In genomic region chr7:94440460-94441039, GRCh38 we compare ENCODE assay signal across 14 cellular contexts. TPM values are rescaled to one million over a fixed set of nuclear protein-coding genes. Genes with fewer than 3 reads are reported as not detected.
DNase-seq lines count a peak whose midpoint lies in the region; ATAC-seq, FAIRE-seq and TF ChIP-seq lines count a peak whose summit lies in the region.
"Had no signal": no experiment of that assay in that cellular context is flagged by ENCODE, and none has a peak within 500 bp of the region (broad histone marks: within the 10 kb centered on the region; RNA-seq: fewer than 3 reads in every experiment).

No MANE protein-coding gene starts in this region.

- TF ChIP-seq EP300 in H1 (IDR thresholded peaks at IDR 0.05; ENCODE audit: borderline replicate concordance in 1 of 2, low read depth in 2 of 2, low read length in 2 of 2): no peak

- peak; percentile 97 for ATAC-seq in mucosa of descending colon
- ATAC-seq in GM18517 (IDR thresholded peaks at IDR 0.05; ENCODE audit: unreplicated experiment): no peak
- ATAC-seq: activated CD4-positive, alpha-beta T cell treated with anti-CD3 and anti-CD28 coated beads for 36 hours had no signal

- no peak overlapping the region for H3K18ac ChIP-seq in H1 (ENCODE audit: extremely low read depth, low read length)

- no peak overlapping the region for H2BK20ac ChIP-seq in H1 (ENCODE audit: low read length)

- no peak overlapping the region for H4K5ac ChIP-seq in H1 (ENCODE audit: insufficient read length, low read depth, low read length)

- no peak for TF ChIP-seq POLR2A in H1 (IDR thresholded peaks at IDR 0.05; ENCODE audit: control extremely low read depth in 1 of 2, low read depth in 2 of 2, low read length in 2 of 2)

- H4K20me1 ChIP-seq in H1 (replicated peaks in 1 of 2; ENCODE audit: control insufficient read depth in 1 of 2, insufficient read depth in 2 of 2, low read length in 2 of 2): no peaks in the 10 kb centered on the region

- no peak for TF ChIP-seq RAD21 in H1 (IDR thresholded peaks at IDR 0.05 in 1 of 2, conservative IDR thresholded peaks at IDR 0.05 in 1 of 2; ENCODE audit: low read depth in 2 of 2, low read length in 2 of 2)

- H3K9me3 ChIP-seq in H1 (ENCODE audit: insufficient read depth in 2 of 2, low read depth in 1 of 2, low read length in 1 of 2) (no peaks in the 10 kb centered on the region), mucosa of descending colon (no peaks in the 10 kb centered on the region)

- H3K23me2 ChIP-seq in H1 (ENCODE audit: low read depth, low read length): no peaks in the 10 kb centered on the region

- H2BK5ac ChIP-seq in H1 (ENCODE audit: low read depth, low read length): no peak overlapping the region

- no peak overlapping the region for H2AK5ac ChIP-seq in H1 (ENCODE audit: low read depth, low read length)

- H2BK120ac ChIP-seq in H1 (replicated peaks; ENCODE audit: low read depth, low read length): no peak overlapping the region

- DNase-seq in GM04504 (ENCODE audit: low read depth) (peak; percentile 3), NCI-H2227 (lab: John Stamatoyannopoulos, UW; ENCODE audit: unreplicated experiment) (peak; percentile 83), H1 (ENCODE audit: low read depth in 1 of 2, low spot score in 2 of 2) (no peak), mucosa of descending colon (peak in 2 of 3 donors; percentile 30 to 57), DMS153 (lab: John Stamatoyannopoulos, UW) (no peak), ecto neural progenitor cell (ENCODE audit: low spot score) (no peak), DMS114 treated with DMSO at 0.1 percent for 48 hours (lab: John Stamatoyannopoulos, UW; ENCODE audit: unreplicated experiment) (no peak)
- DNase-seq: activated CD4-positive, alpha-beta T cell treated with anti-CD3 and anti-CD28 coated beads for 36 hours; activated T-cell treated with anti-CD3 and anti-CD28 coated beads, Interleukin-2, amount 50 U/mL, for 1 hour; effector CD8-positive, alpha-beta T cell; hypothalamus; NCI-H2029; T-helper 1 cell had no signal

- H3K23ac ChIP-seq in H1 (ENCODE audit: insufficient read length): no peak overlapping the region

- no peaks in the 10 kb centered on the region for H3K79me2 ChIP-seq in H1 (ENCODE audit: control insufficient read depth in 1 of 2, insufficient read depth in 2 of 2, low read length in 2 of 2)

- POLR2A ChIA-PET in H1 (lab: Charles Lee; ENCODE audit: partially characterized antibody): no interaction called here

- H3K14ac ChIP-seq in H1 (ENCODE audit: insufficient read length): no peak overlapping the region

- CTCF ChIA-PET in H1 (lab: Charles Lee; ENCODE audit: partially characterized antibody): interaction anchor here (0.7 to 2.2 kb wide), 8 partner anchors 9 to 1039 kb away, joined by 3 to 7 read pairs (median 3); no protein-coding TSS in a partner anchor

- no peak overlapping the region for H3K9ac ChIP-seq in H1 (replicated peaks in 1 of 4; ENCODE audit: extremely low read depth in 1 of 4, low read depth in 3 of 4, low read length in 3 of 4)

- H4K91ac ChIP-seq in H1 (replicated peaks; ENCODE audit: insufficient read length, low read length): no peak overlapping the region

- H3K4me2 ChIP-seq in H1 (ENCODE audit: insufficient read depth in 1 of 2, low read depth in 2 of 2, low read length in 2 of 2): no peak overlapping the region

- intact Hi-C loops in mucosa of descending colon (cut with DNase I, micrococcal nuclease): no loop called here

- no peak overlapping the region for H2BK12ac ChIP-seq in H1 (ENCODE audit: low read depth, low read length)

- WGBS in H1 (ENCODE audit: extremely low coverage in 1 of 2, insufficient coverage in 1 of 2, insufficient read length in 1 of 2, insufficient replicate concordance in 2 of 2, low coverage in 1 of 2, low lambda C conversion rate in 2 of 2, missing lambda C conversion rate in 1 of 2), 2 experiments: 89% methylated on average over 7 of the region's 7 CpGs; no CpG with 5 or more reads in 1 of the 2 experiments

- H3K4me1 ChIP-seq in H1 (replicated peaks in 1 of 4; ENCODE audit: control insufficient read depth in 3 of 4, insufficient read depth in 4 of 4, low read length in 3 of 4): no peaks in the 10 kb centered on the region
- H3K4me1 ChIP-seq in mucosa of descending colon (ENCODE audit: low read depth): peaks cover 3% of the 10 kb centered on the region

- no peak overlapping the region for H3K56ac ChIP-seq in H1 (replicated peaks; ENCODE audit: insufficient read length, low read depth, low read length)

- no peak for FAIRE-seq in H1 (lab: Jason Lieb, UNC)

- H3K79me1 ChIP-seq in H1 (ENCODE audit: low read depth, low read length): no peaks in the 10 kb centered on the region

- H2AFZ ChIP-seq in H1 (ENCODE audit: low read length): no peak overlapping the region

- H2BK15ac ChIP-seq in H1 (ENCODE audit: low read length): no peak overlapping the region

- no peak for TF ChIP-seq CTCF in H1 (IDR thresholded peaks at IDR 0.05; ENCODE audit: control extremely low read depth in 1 of 3, insufficient read depth in 1 of 3, low read depth in 1 of 3, low read length in 3 of 3)
- TF ChIP-seq CTCF in mucosa of descending colon (IDR thresholded peaks at IDR 0.05): no peak

- H3K36me3 ChIP-seq in H1 (ENCODE audit: control insufficient read depth in 2 of 4, insufficient read depth in 4 of 4, low read length in 3 of 4) (no peaks in the 10 kb centered on the region), mucosa of descending colon (ENCODE audit: low read depth) (no peaks in the 10 kb centered on the region)

- no peak overlapping the region for H3K27ac ChIP-seq in H1 (ENCODE audit: low read depth, low read length)

- H3K4me3 ChIP-seq in H1 (ENCODE audit: extremely low read depth in 1 of 4, insufficient read depth in 2 of 4, low read depth in 3 of 4, low read length in 4 of 4) (no peak overlapping the region), mucosa of descending colon (no peak overlapping the region)

- H3K4ac ChIP-seq in H1 (replicated peaks; ENCODE audit: insufficient read length, low read depth, low read length): no peak overlapping the region

- no peak overlapping the region for H4K8ac ChIP-seq in H1 (ENCODE audit: extremely low read depth, insufficient read depth, low read length)

- H3K27me3 ChIP-seq in H1 (replicated peaks in 1 of 4; ENCODE audit: control insufficient read depth in 3 of 4, extremely low read depth in 1 of 4, insufficient read depth in 3 of 4, low read length in 3 of 4): no peaks in the 10 kb centered on the region

TF ChIP-seq in H1, 55 proteins besides CTCF, POLR2A, EP300 and RAD21:
- peak; percentile 45; the same call in 1 of the 2 replicates for TF ChIP-seq RFX5 (IDR thresholded peaks at IDR 0.05; ENCODE audit: borderline replicate concordance, low read depth, low read length)
- TF ChIP-seq POU5F1 (IDR thresholded peaks at IDR 0.05; ENCODE audit: low read depth, low read length): no peak

RNA-seq across cellular contexts. Expression of gene COL1A2, which starts 45.9 kb away (rescaled TPM):
- total RNA-seq in H1 (2021; fragmentation: NEBNext Ultra II Directional; extraction: Animal tissue kit (Norgen Biotek cat#: 25700)): 85.4 and 87.2 TPM in 2 replicates
- polyA plus RNA-seq in H1 (2011; rRNA removed): 45.2 and 50.8 TPM in 2 replicates
- 37.1 TPM for polyA plus RNA-seq in H1 (2011; cell fraction: cytosol; rRNA removed)
- 135 TPM for polyA plus RNA-seq in H1 (2011; cell fraction: nucleus; rRNA removed)
- polyA plus RNA-seq in H1 (2012, experiment 1 of 2): 97.3 to 113 TPM (median 103 TPM) in 4 replicates
- polyA plus RNA-seq in H1 (2012, experiment 2 of 2): 49.6 TPM
- polyA plus RNA-seq in H1 (2013, experiment 1 of 2): 111 TPM
- 96.0 TPM for polyA plus RNA-seq in H1 (2013, experiment 2 of 2)
- 64.1 and 75.0 TPM in 2 replicates for polyA minus RNA-seq in H1 (2011; rRNA and poly(A)+ RNA removed)
- polyA minus RNA-seq in H1 (2011; cell fraction: cytosol; rRNA and poly(A)+ RNA removed): 48.3 TPM
- polyA minus RNA-seq in H1 (2011; cell fraction: nucleus; rRNA and poly(A)+ RNA removed): 71.0 TPM
- 100 to 1,000 TPM in 2 of 3 donors, 10 to 100 TPM in 1; 35.1 to 176 (median 155) TPM for total RNA-seq in mucosa of descending colon

Comparison
In these comparisons a context has a peak if more than half of its experiments do, and no peak if none do; other contexts are left out.
1. DNase-seq: peak in GM04504 (single experiment), NCI-H2227 (single experiment) and mucosa of descending colon (2 of 3); none in H1 (0 of 2), DMS153 (single experiment), ecto neural progenitor cell (single experiment) and DMS114 treated with DMSO at 0.1 percent for 48 hours (single experiment).